In the genomic region with DNA sequence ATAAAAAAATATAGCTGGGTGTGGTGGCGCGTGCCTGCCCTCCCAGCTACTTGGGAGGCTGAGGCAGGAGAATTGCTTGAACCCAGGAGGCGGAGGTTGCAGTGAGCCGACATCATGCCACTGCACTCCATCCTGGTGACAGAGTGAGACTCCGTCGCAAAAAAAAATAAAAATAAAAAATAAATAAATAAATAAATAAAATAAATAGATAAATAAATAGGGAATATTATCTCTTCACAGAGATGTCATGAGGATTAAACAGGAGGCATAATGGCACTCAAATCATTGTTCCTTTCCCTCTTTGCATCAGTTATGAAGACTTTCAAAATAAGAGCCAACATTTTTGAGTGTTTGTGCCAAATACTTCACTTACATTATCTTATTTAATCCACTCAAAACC, we compare ENCODE assay signal across 16 cellular contexts. TPM values are rescaled to one million over a fixed set of nuclear protein-coding genes. Genes with fewer than 3 reads are reported as not detected.
DNase-seq lines count a peak whose midpoint lies in the region; ATAC-seq and TF ChIP-seq lines count a peak whose summit lies in the region.
"Had no signal": no experiment of that assay in that cellular context is flagged by ENCODE, and none has a peak within 500 bp of the region (broad histone marks: within the 10 kb centered on the region; RNA-seq: fewer than 3 reads in every experiment).

No MANE protein-coding gene starts in this region.

- H3K27ac ChIP-seq in HEK293 (ENCODE audit: extremely low read depth, low read depth, low read length): no peak overlapping the region
- no peak overlapping the region for H3K27ac ChIP-seq in osteoblast (ENCODE audit: low read depth, low read length)
- H3K27ac ChIP-seq in gastrocnemius medialis: peak overlapping the region in 3 of 4 donors; percentile 15 to 97 (median 31)
- H3K27ac ChIP-seq: 22Rv1; A549; BLaER1 treated with 17β-estradiol and CSF1 and Interleukin-3, amounts not matched to agents 10 nM and 100 nM; C4-2B had no signal

- H3K9me3 ChIP-seq in HEK293 (ENCODE audit: control insufficient read depth, insufficient read depth, low read depth, low read length) (no peaks in the 10 kb centered on the region), osteoblast (ENCODE audit: low read depth, low read length) (no peaks in the 10 kb centered on the region), gastrocnemius medialis (no peaks in the 10 kb centered on the region)
- H3K9me3 ChIP-seq: A549; BLaER1 treated with 17β-estradiol and CSF1 and Interleukin-3, amounts not matched to agents 10 nM and 100 nM; Caco-2 had no signal

- TF ChIP-seq POLR2A in gastrocnemius medialis (IDR thresholded peaks at IDR 0.05): no peak

- H3K27me3 ChIP-seq in osteoblast (ENCODE audit: insufficient read depth, low read length) (no peaks in the 10 kb centered on the region), gastrocnemius medialis (no peaks in the 10 kb centered on the region)
- H3K27me3 ChIP-seq: BLaER1 treated with 17β-estradiol and CSF1 and Interleukin-3, amounts not matched to agents 10 nM and 100 nM had no signal

- no peak for ATAC-seq in gastrocnemius medialis
- ATAC-seq: A549; CD8-positive, alpha-beta T cell had no signal

- DNase-seq in osteoblast (ENCODE audit: insufficient read length, low spot score, missing footprints): peak; percentile 5
- no peak for DNase-seq in gastrocnemius medialis
- no peak for DNase-seq in activated CD4-positive, CD25-positive, alpha-beta regulatory T cell treated with anti-CD3 and anti-CD28 coated beads, Interleukin-2, amount 50 U/mL, for 72 hours
- no peak for DNase-seq in stimulated activated CD4-positive, alpha-beta T cell treated with anti-CD3 and anti-CD28 coated beads, Interleukin-2, amount 100 ng/mL, for 48 hours
- DNase-seq: AML-193; Caco-2; Calu3; CD4-positive, alpha-beta T cell; CD8-positive, alpha-beta T cell; DMS79 treated with DMSO at 0.1 percent for 48 hours; GF-D8 had no signal

- H3K4me2 ChIP-seq in osteoblast (ENCODE audit: insufficient read depth, low read length): no peak overlapping the region
- H3K4me2 ChIP-seq: A549; BLaER1 treated with 17β-estradiol and CSF1 and Interleukin-3, amounts not matched to agents 10 nM and 100 nM had no signal

- no peak overlapping the region for H3K4me3 ChIP-seq in HEK293 (ENCODE audit: low read depth, low read length)
- H3K4me3 ChIP-seq in osteoblast (ENCODE audit: insufficient read depth, low read length): no peak overlapping the region
- no peak overlapping the region for H3K4me3 ChIP-seq in gastrocnemius medialis
- H3K4me3 ChIP-seq: A549; BLaER1 treated with 17β-estradiol and CSF1 and Interleukin-3, amounts not matched to agents 10 nM and 100 nM had no signal

- in situ Hi-C loops in gastrocnemius medialis (cut with MboI; ENCODE audit: low sequenced_read_pairs in 4 of 4): no loop called here

- H3K4me1 ChIP-seq in HEK293 (ENCODE audit: control insufficient read depth, insufficient read depth, low read length) (no peaks in the 10 kb centered on the region), osteoblast (ENCODE audit: insufficient read depth, low read length) (no peaks in the 10 kb centered on the region), gastrocnemius medialis (peaks cover 25 to 28% of the 10 kb centered on the region in 2 donors)
- H3K4me1 ChIP-seq: Caco-2 had no signal

- no peak for TF ChIP-seq CTCF in HEK293 (tag by site-specific recombination; IDR thresholded peaks at IDR 0.05)
- TF ChIP-seq CTCF in osteoblast (IDR thresholded peaks at IDR 0.05; ENCODE audit: extremely low read depth, low read depth, low read length): no peak
- no peak for TF ChIP-seq CTCF in gastrocnemius medialis (IDR thresholded peaks at IDR 0.05 in 4 of 5, conservative IDR thresholded peaks at IDR 0.05 in 1 of 5)

- no peaks in the 10 kb centered on the region for H3K36me3 ChIP-seq in HEK293 (ENCODE audit: control insufficient read depth in 2 of 2, insufficient read depth in 1 of 2, low read length in 2 of 2)
- no peaks in the 10 kb centered on the region for H3K36me3 ChIP-seq in osteoblast (ENCODE audit: insufficient read depth, low read length)
- peaks cover 0 to 42% of the 10 kb centered on the region in 2 donors for H3K36me3 ChIP-seq in gastrocnemius medialis
- H3K36me3 ChIP-seq: BLaER1 treated with 17β-estradiol and CSF1 and Interleukin-3, amounts not matched to agents 10 nM and 100 nM had no signal

- POLR2A ChIA-PET in HEK293 (lab: Yijun Ruan, JAX): no interaction called here

- H4K20me1 ChIP-seq in osteoblast (ENCODE audit: insufficient read depth, low read length): no peaks in the 10 kb centered on the region
- H4K20me1 ChIP-seq: BLaER1 treated with 17β-estradiol and CSF1 and Interleukin-3, amounts not matched to agents 10 nM and 100 nM had no signal

- CTCF ChIA-PET in HEK293 (lab: Yijun Ruan, JAX): no interaction called here

- intact Hi-C loops in gastrocnemius medialis (cut with DNase I; ENCODE audit: low total_unique reads): no loop called here

- H2AFZ ChIP-seq in osteoblast (ENCODE audit: low read length): no peak overlapping the region

- H3K79me2 ChIP-seq in osteoblast (ENCODE audit: insufficient read depth, low read length): no peaks in the 10 kb centered on the region

TF ChIP-seq in HEK293, 187 proteins besides CTCF, POLR2A, EP300 and RAD21:
- TF ChIP-seq, protein P1, sequence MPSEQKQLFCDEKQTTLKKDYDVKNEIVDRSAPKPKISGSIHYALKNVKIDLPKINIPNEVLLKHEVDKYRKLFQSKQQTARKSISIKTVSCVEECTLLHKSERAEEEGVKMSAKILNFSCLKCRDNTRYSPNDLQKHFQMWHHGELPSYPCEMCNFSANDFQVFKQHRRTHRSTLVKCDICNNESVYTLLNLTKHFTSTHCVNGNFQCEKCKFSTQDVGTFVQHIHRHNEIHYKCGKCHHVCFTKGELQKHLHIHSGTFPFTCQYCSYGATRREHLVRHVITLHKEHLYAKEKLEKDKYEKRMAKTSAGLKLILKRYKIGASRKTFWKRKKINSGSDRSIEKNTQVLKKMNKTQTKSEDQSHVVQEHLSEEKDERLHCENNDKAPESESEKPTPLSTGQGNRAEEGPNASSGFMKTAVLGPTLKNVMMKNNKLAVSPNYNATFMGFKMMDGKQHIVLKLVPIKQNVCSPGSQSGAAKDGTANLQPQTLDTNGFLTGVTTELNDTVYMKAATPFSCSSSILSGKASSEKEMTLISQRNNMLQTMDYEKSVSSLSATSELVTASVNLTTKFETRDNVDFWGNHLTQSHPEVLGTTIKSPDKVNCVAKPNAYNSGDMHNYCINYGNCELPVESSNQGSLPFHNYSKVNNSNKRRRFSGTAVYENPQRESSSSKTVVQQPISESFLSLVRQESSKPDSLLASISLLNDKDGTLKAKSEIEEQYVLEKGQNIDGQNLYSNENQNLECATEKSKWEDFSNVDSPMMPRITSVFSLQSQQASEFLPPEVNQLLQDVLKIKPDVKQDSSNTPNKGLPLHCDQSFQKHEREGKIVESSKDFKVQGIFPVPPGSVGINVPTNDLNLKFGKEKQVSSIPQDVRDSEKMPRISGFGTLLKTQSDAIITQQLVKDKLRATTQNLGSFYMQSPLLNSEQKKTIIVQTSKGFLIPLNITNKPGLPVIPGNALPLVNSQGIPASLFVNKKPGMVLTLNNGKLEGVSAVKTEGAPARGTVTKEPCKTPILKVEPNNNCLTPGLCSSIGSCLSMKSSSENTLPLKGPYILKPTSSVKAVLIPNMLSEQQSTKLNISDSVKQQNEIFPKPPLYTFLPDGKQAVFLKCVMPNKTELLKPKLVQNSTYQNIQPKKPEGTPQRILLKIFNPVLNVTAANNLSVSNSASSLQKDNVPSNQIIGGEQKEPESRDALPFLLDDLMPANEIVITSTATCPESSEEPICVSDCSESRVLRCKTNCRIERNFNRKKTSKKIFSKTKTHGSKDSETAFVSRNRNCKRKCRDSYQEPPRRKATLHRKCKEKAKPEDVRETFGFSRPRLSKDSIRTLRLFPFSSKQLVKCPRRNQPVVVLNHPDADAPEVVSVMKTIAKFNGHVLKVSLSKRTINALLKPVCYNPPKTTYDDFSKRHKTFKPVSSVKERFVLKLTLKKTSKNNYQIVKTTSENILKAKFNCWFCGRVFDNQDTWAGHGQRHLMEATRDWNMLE (tag by site-specific recombination; conservative IDR thresholded peaks at IDR 0.05; ENCODE audit: low read depth): 0 out of 2 replicates have a peak, but pooled peaks have one; percentile 19
- TF ChIP-seq ZNF843 (tag by site-specific recombination; IDR thresholded peaks at IDR 0.05) (no peak), ZNF114 (tag by site-specific recombination; IDR thresholded peaks at IDR 0.05) (no peak), ZNF558 (tag by site-specific recombination; IDR thresholded peaks at IDR 0.05) (no peak), GLIS2 (tag by site-specific recombination; IDR thresholded peaks at IDR 0.05) (no peak), ZNF629 (tag by site-specific recombination; IDR thresholded peaks at IDR 0.05) (no peak), ZNF426 (tag by site-specific recombination; IDR thresholded peaks at IDR 0.05) (0 out of 2 replicates have a peak, but pooled peaks have one; percentile 6), TRIM28 (IDR thresholded peaks at IDR 0.05; ENCODE audit: borderline replicate concordance, low read length) (no peak)

RNA-seq across cellular contexts. Expression of a gene that starts 32.0 kb away (rescaled TPM):
- total RNA-seq in osteoblast (71.7 and 73.7 TPM in 2 replicates), gastrocnemius medialis (10 to 100 TPM; 16.4 to 22.7 (median 18.0) TPM)

RNA-seq across cellular contexts. Expression of a gene that starts 56.1 kb away (rescaled TPM):
- total RNA-seq in osteoblast: under 0.01 TPM in 2 replicates
- 100 to 1,000 TPM; 164 to 305 (median 227) TPM for total RNA-seq in gastrocnemius medialis
- total RNA-seq: Calu3; CD8-positive, alpha-beta T cell had no signal

Comparison
In these comparisons a context has a peak if more than half of its experiments do, and no peak if none do; other contexts are left out.
1. H3K27ac ChIP-seq: peak in gastrocnemius medialis (3 of 4); none in HEK293 (single experiment) and osteoblast (single experiment).
2. RNA of a gene that starts 56.1 kb away (total RNA-seq): 164 to 305 TPM in gastrocnemius medialis; under 0.01 TPM in osteoblast; every median in the first group is over 100 times any median in the second.